In the genomic region with DNA sequence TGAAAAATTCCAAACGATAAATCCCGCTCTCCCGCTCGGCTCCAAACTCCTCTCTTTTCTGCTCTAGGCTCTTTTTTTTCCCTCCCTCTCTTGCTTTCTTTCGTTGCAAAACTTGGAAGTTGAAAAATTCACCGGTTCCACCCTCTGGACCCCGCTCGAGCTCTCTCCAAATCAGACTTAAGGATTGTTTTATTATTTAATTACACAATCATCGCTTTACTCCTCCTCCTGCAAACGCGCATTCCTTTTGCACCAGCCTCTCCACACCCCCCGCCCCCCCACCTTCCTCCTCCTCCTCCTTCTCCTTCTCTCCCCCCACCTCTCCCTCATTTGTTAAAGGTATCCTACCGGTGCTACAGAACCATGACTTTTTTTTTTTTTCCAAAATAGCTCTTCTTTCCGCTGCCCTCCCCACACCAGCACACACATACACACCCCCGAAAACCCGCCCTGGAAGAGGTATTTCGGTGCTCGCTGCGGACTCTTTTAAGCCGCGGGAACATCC, we compare ENCODE assay signal across 7 cellular contexts. TPM values are rescaled to one million over a fixed set of nuclear protein-coding genes. Genes with fewer than 3 reads are reported as not detected.
A peak's percentile ranks its signal among the peaks of the same experiment; 100 is the strongest.
DNase-seq lines count a peak whose midpoint lies in the region; ATAC-seq, FAIRE-seq and TF ChIP-seq lines count a peak whose summit lies in the region.

No MANE protein-coding gene starts in this region.

- H2AK5ac ChIP-seq in H1 (ENCODE audit: low read depth, low read length), result no peak overlapping the region

- H3K36me3 ChIP-seq in HUES64 (ENCODE audit: insufficient read depth, low read length), result no peaks in the 10 kb centered on the region
- H3K36me3 ChIP-seq in H1 (ENCODE audit: control insufficient read depth in 2 of 4, insufficient read depth in 4 of 4, low read length in 3 of 4), result no peaks in the 10 kb centered on the region
- no peaks in the 10 kb centered on the region for H3K36me3 ChIP-seq in testis (ENCODE audit: low read depth, missing control alignments)

- H3K23me2 ChIP-seq in H1 (ENCODE audit: low read depth, low read length), result peaks cover 12% of the 10 kb centered on the region

- intact Hi-C loops in testis (cut with DNase I; ENCODE audit: low total_unique reads), result no loop called here

- H3K79me1 ChIP-seq in H1 (ENCODE audit: low read depth, low read length), result no peaks in the 10 kb centered on the region

- no peak overlapping the region for H3K14ac ChIP-seq in H1 (ENCODE audit: insufficient read length)

- no peak for DNase-seq in GM12864 (ENCODE audit: low read depth)
- peak; percentile 38 for DNase-seq in SKM-1 (lab: John Stamatoyannopoulos, UW; ENCODE audit: unreplicated experiment)
- DNase-seq in H1 (ENCODE audit: low read depth in 1 of 2, low spot score in 2 of 2), result no peak
- peak; percentile 90 to 94 for DNase-seq in lung microvascular endothelial cell (ENCODE audit: low read depth in 2 of 2)
- peak; percentile 83 for DNase-seq in testis

- no peak for ATAC-seq in HG03469 (IDR thresholded peaks at IDR 0.05; ENCODE audit: unreplicated experiment)

- H3K4ac ChIP-seq in H1 (replicated peaks; ENCODE audit: insufficient read length, low read depth, low read length), result peak overlapping the region; percentile 62

- H2BK120ac ChIP-seq in H1 (replicated peaks; ENCODE audit: low read depth, low read length), result peak overlapping the region; percentile 39

- no peak for TF ChIP-seq RAD21 in H1 (IDR thresholded peaks at IDR 0.05 in 1 of 2, conservative IDR thresholded peaks at IDR 0.05 in 1 of 2; ENCODE audit: low read depth in 2 of 2, low read length in 2 of 2)

- no peak overlapping the region for H2BK20ac ChIP-seq in H1 (ENCODE audit: low read length)

- H3K9ac ChIP-seq in HUES64 (ENCODE audit: low read depth, low read length) (peak overlapping the region; percentile 80), H1 (replicated peaks in 1 of 4; ENCODE audit: extremely low read depth in 1 of 4, low read depth in 3 of 4, low read length in 3 of 4) (peak overlapping the region; percentile 74 to 89 (median 78))

- peak overlapping the region; percentile 75 for H3K18ac ChIP-seq in H1 (ENCODE audit: extremely low read depth, low read length)

- H3K23ac ChIP-seq in H1 (ENCODE audit: insufficient read length), result no peak overlapping the region

- H2BK12ac ChIP-seq in H1 (ENCODE audit: low read depth, low read length), result no peak overlapping the region

- H3K27ac ChIP-seq in HUES64 (ENCODE audit: low read depth, low read length) (peak overlapping the region; percentile 91; the same call in 1 of the 2 replicates), H1 (ENCODE audit: low read depth, low read length) (peak overlapping the region; percentile 81; the same call in 1 of the 2 replicates), testis (peak overlapping the region; percentile 92 to 96)

- H3K4me3 ChIP-seq in GM12864 (ENCODE audit: low read depth, low read length) (peak overlapping the region; percentile 29), HUES64 (ENCODE audit: low read length) (peak overlapping the region; percentile 63), H1 (ENCODE audit: extremely low read depth in 1 of 4, insufficient read depth in 2 of 4, low read depth in 3 of 4, low read length in 4 of 4) (peak overlapping the region; percentile 59 to 85 (median 70)), testis (peak overlapping the region; percentile 68 to 78)

- TF ChIP-seq POLR2A in H1 (IDR thresholded peaks at IDR 0.05; ENCODE audit: control extremely low read depth in 1 of 2, low read depth in 2 of 2, low read length in 2 of 2) (peak in 1 of 2 experiments; percentile 47; a peak in 1 of 3 replicates), testis (IDR thresholded peaks at IDR 0.05) (no peak)

- under 1% methylated on average over 20 of the region's 21 CpGs for WGBS in HUES64
- 1% methylated on average over 16 of the region's 21 CpGs; no CpG with 5 or more reads in 1 of the 2 experiments for WGBS in H1 (ENCODE audit: extremely low coverage in 1 of 2, insufficient coverage in 1 of 2, insufficient read length in 1 of 2, insufficient replicate concordance in 2 of 2, low coverage in 1 of 2, low lambda C conversion rate in 2 of 2, missing lambda C conversion rate in 1 of 2), 2 experiments
- WGBS in testis, 2 donors, result 0 to 1% methylated on average over 21 of the region's 21 CpGs

- no peak overlapping the region for H2AFZ ChIP-seq in H1 (ENCODE audit: low read length)

- TF ChIP-seq CTCF in GM12864 (IDR thresholded peaks at IDR 0.05; ENCODE audit: low read depth, low read length, missing control alignments) (no peak), H1 (IDR thresholded peaks at IDR 0.05; ENCODE audit: control extremely low read depth in 1 of 3, insufficient read depth in 1 of 3, low read depth in 1 of 3, low read length in 3 of 3) (no peak), testis (IDR thresholded peaks at IDR 0.05) (no peak)

- H3K4me1 ChIP-seq in HUES64 (ENCODE audit: insufficient read depth, low read length), result peaks cover 46% of the 10 kb centered on the region
- H3K4me1 ChIP-seq in H1 (replicated peaks in 1 of 4; ENCODE audit: control insufficient read depth in 3 of 4, insufficient read depth in 4 of 4, low read length in 3 of 4), result peaks cover 7 to 18% (median 13%) of the 10 kb centered on the region in 4 experiments; a peak in 5 of 7 replicates
- H3K4me1 ChIP-seq in testis, result peaks cover 14% of the 10 kb centered on the region

- no peak for FAIRE-seq in H1 (lab: Jason Lieb, UNC)

- H4K5ac ChIP-seq in H1 (ENCODE audit: insufficient read length, low read depth, low read length), result peak overlapping the region; percentile 67

- peaks cover 0 to 32% of the 10 kb centered on the region in 2 experiments; a peak in 3 of 4 replicates for H3K79me2 ChIP-seq in H1 (ENCODE audit: control insufficient read depth in 1 of 2, insufficient read depth in 2 of 2, low read length in 2 of 2)

- TF ChIP-seq EP300 in H1 (IDR thresholded peaks at IDR 0.05; ENCODE audit: borderline replicate concordance in 1 of 2, low read depth in 2 of 2, low read length in 2 of 2), result no peak

- H3K56ac ChIP-seq in H1 (replicated peaks; ENCODE audit: insufficient read length, low read depth, low read length), result peak overlapping the region; percentile 81

- H4K8ac ChIP-seq in H1 (ENCODE audit: extremely low read depth, insufficient read depth, low read length), result peak overlapping the region; percentile 95; the same call in 1 of the 2 replicates

- H3K4me2 ChIP-seq in H1 (ENCODE audit: insufficient read depth in 1 of 2, low read depth in 2 of 2, low read length in 2 of 2), result peak overlapping the region; percentile 78 to 83

- H2BK15ac ChIP-seq in H1 (ENCODE audit: low read length), result no peak overlapping the region; the same call in 1 of the 2 replicates

- H2BK5ac ChIP-seq in H1 (ENCODE audit: low read depth, low read length), result peak overlapping the region; percentile 71; the same call in 1 of the 2 replicates

- POLR2A ChIA-PET in H1 (lab: Charles Lee; ENCODE audit: partially characterized antibody), result interaction anchor here (0.8 to 1.1 kb wide), 4 partner anchors 9 to 115 kb away, joined by 3 to 12 read pairs (median 3); no protein-coding TSS in a partner anchor

- no peaks in the 10 kb centered on the region for H3K9me3 ChIP-seq in HUES64 (ENCODE audit: insufficient read depth, low read depth, low read length)
- no peaks in the 10 kb centered on the region for H3K9me3 ChIP-seq in H1 (ENCODE audit: insufficient read depth in 2 of 2, low read depth in 1 of 2, low read length in 1 of 2)
- no peaks in the 10 kb centered on the region for H3K9me3 ChIP-seq in testis

- H4K91ac ChIP-seq in H1 (replicated peaks; ENCODE audit: insufficient read length, low read length), result no peak overlapping the region

- no peaks in the 10 kb centered on the region for H4K20me1 ChIP-seq in H1 (replicated peaks in 1 of 2; ENCODE audit: control insufficient read depth in 1 of 2, insufficient read depth in 2 of 2, low read length in 2 of 2)

- peaks cover 73% of the 10 kb centered on the region for H3K27me3 ChIP-seq in HUES64 (ENCODE audit: insufficient read depth, low read length)
- H3K27me3 ChIP-seq in H1 (replicated peaks in 1 of 4; ENCODE audit: control insufficient read depth in 3 of 4, extremely low read depth in 1 of 4, insufficient read depth in 3 of 4, low read length in 3 of 4), result peaks cover 0 to 8% (median 0%) of the 10 kb centered on the region in 4 experiments; a peak in 3 of 7 replicates
- H3K27me3 ChIP-seq in testis, result no peaks in the 10 kb centered on the region

- CTCF ChIA-PET in H1 (lab: Charles Lee; ENCODE audit: partially characterized antibody), result interaction anchor here (0.7 kb wide), 1 partner anchor 33 kb away, joined by 3 read pairs; no protein-coding TSS in a partner anchor

TF ChIP-seq in H1, 55 proteins besides CTCF, POLR2A, EP300 and RAD21 (continues in another document):
- TF ChIP-seq ATF2 (IDR thresholded peaks at IDR 0.05; ENCODE audit: low read length) (no peak; the same call in 1 of the 2 replicates), SIN3A (conservative IDR thresholded peaks at IDR 0.05 in 1 of 2, IDR thresholded peaks at IDR 0.05 in 1 of 2; ENCODE audit: low read depth in 1 of 2, low read length in 2 of 2) (peak in 1 of 2 experiments; percentile 25; a peak in 1 of 4 replicates), SIRT6 (IDR thresholded peaks at IDR 0.05; ENCODE audit: low read length) (no peak), SP4 (IDR thresholded peaks at IDR 0.05; ENCODE audit: low read length) (no peak)

RNA-seq across cellular contexts. Expression of gene NFIB, which starts 0.5 kb away (rescaled TPM):
- 1.9 TPM for polyA plus RNA-seq in HUES64 (2013, experiment 1 of 2)
- 2.5 TPM for polyA plus RNA-seq in HUES64 (2013, experiment 2 of 2)
- total RNA-seq in H1 (2021; fragmentation: NEBNext Ultra II Directional; extraction: Animal tissue kit (Norgen Biotek cat#: 25700)), result 11.6 and 13.1 TPM in 2 replicates
- 2.1 and 2.6 TPM in 2 replicates for polyA plus RNA-seq in H1 (2011; rRNA removed)
- polyA plus RNA-seq in H1 (2011; cell fraction: cytosol; rRNA removed), result 2.1 TPM
- polyA plus RNA-seq in H1 (2011; cell fraction: nucleus; rRNA removed), result 14.2 TPM
- polyA plus RNA-seq in H1 (2012, experiment 1 of 2), result 3.8 to 6.3 TPM (median 4.5 TPM) in 4 replicates
- 0.62 TPM for polyA plus RNA-seq in H1 (2012, experiment 2 of 2)
- polyA plus RNA-seq in H1 (2013, experiment 1 of 2), result 5.5 TPM
- polyA plus RNA-seq in H1 (2013, experiment 2 of 2), result 4.7 TPM
- 25.7 and 40.9 TPM in 2 replicates for polyA minus RNA-seq in H1 (2011; rRNA and poly(A)+ RNA removed)
- polyA minus RNA-seq in H1 (2011; cell fraction: cytosol; rRNA and poly(A)+ RNA removed), result 4.4 TPM
- polyA minus RNA-seq in H1 (2011; cell fraction: nucleus; rRNA and poly(A)+ RNA removed), result 54.6 TPM
- total RNA-seq in lung microvascular endothelial cell, result 111 and 164 TPM in 2 replicates
- 10 to 100 TPM; 23.1 to 34.7 TPM for total RNA-seq in testis
- 8.4 TPM for polyA plus RNA-seq in testis (ENCODE audit: insufficient read depth, low read depth, low replicate concordance)

Comparison
In these comparisons a context has a peak if more than half of its experiments do, and no peak if none do; other contexts are left out.
1. DNase-seq: peak in SKM-1 (single experiment), lung microvascular endothelial cell (2 of 2) and testis (single experiment); none in GM12864 (single experiment) and H1 (0 of 2).
2. Peak in every context shown above with its lines, with median percentiles within 50 percentile points of each other: H3K4me3 ChIP-seq and H3K27ac ChIP-seq.